In genomic region chr3:30503431-30503830, GRCh38 we compare ENCODE assay signal across 24 cellular contexts.
DNase-seq lines count a peak whose midpoint lies in the region; ATAC-seq lines count a peak whose summit lies in the region.
"Had no signal": no experiment of that assay in that cellular context is flagged by ENCODE, and none has a peak within 500 bp of the region (broad histone marks: within the 10 kb centered on the region; RNA-seq: fewer than 3 reads in every experiment).

No MANE protein-coding gene starts in this region.

- H3K27ac ChIP-seq in SJCRH30, result no peak overlapping the region
- H3K27ac ChIP-seq: BLaER1 treated with 17β-estradiol and CSF1 and Interleukin-3, amounts not matched to agents 10 nM and 100 nM; dorsolateral prefrontal cortex had no signal

- no peaks in the 10 kb centered on the region for H3K27me3 ChIP-seq in SJCRH30
- H3K27me3 ChIP-seq: BLaER1 treated with 17β-estradiol and CSF1 and Interleukin-3, amounts not matched to agents 10 nM and 100 nM; dorsolateral prefrontal cortex had no signal

- H3K27me3 Mint-ChIP-seq in activated naive CD4-positive, alpha-beta T cell treated with anti-CD3 and anti-CD28 coated beads for 36 hours (ENCODE audit: low read depth), result no peaks in the 10 kb centered on the region
- no peaks in the 10 kb centered on the region for H3K27me3 Mint-ChIP-seq in dendritic cell treated with granulocyte-macrophage colony-stimulating factor and Interleukin-4, amounts not matched to agents 40 ng/mL and 50 ng/mL, for 4 days
- H3K27me3 Mint-ChIP-seq in stimulated activated memory B cell treated with anti-CD40 and anti-IgM and Interleukin-4, amounts not matched to agents 10 μg/mL and 1 μg/mL and 100 μg/mL, for 72 hours, result no peaks in the 10 kb centered on the region
- no peaks in the 10 kb centered on the region for H3K27me3 Mint-ChIP-seq in activated CD8-positive, alpha-beta memory T cell treated with anti-CD3 and anti-CD28 coated beads, Interleukin-2, amount 10 ng/mL, durations not matched to agents 7 days and 5 days
- H3K27me3 Mint-ChIP-seq: activated CD4-positive, alpha-beta T cell treated with anti-CD3 and anti-CD28 coated beads, Interleukin-2, amount 10 ng/mL, durations not matched to agents 7 days and 5 days; progenitor cell of endocrine pancreas had no signal

- no peaks in the 10 kb centered on the region for H3K9me3 ChIP-seq in SJCRH30 (replicated peaks)

- no peak overlapping the region for H3K4me3 ChIP-seq in SJCRH30
- H3K4me3 ChIP-seq: BLaER1 treated with 17β-estradiol and CSF1 and Interleukin-3, amounts not matched to agents 10 nM and 100 nM; dorsolateral prefrontal cortex had no signal

- H3K36me3 ChIP-seq in SJCRH30, result no peaks in the 10 kb centered on the region
- H3K36me3 ChIP-seq: BLaER1 treated with 17β-estradiol and CSF1 and Interleukin-3, amounts not matched to agents 10 nM and 100 nM had no signal

- H3K9me3 Mint-ChIP-seq in activated naive CD4-positive, alpha-beta T cell treated with anti-CD3 and anti-CD28 coated beads for 36 hours, result no peaks in the 10 kb centered on the region
- H3K9me3 Mint-ChIP-seq in dendritic cell treated with granulocyte-macrophage colony-stimulating factor and Interleukin-4, amounts not matched to agents 40 ng/mL and 50 ng/mL, for 4 days, result no peaks in the 10 kb centered on the region
- no peaks in the 10 kb centered on the region for H3K9me3 Mint-ChIP-seq in stimulated activated memory B cell treated with anti-CD40 and anti-IgM and Interleukin-4, amounts not matched to agents 10 μg/mL and 1 μg/mL and 100 μg/mL, for 72 hours
- H3K9me3 Mint-ChIP-seq in activated CD8-positive, alpha-beta memory T cell treated with anti-CD3 and anti-CD28 coated beads, Interleukin-2, amount 10 ng/mL, durations not matched to agents 7 days and 5 days (ENCODE audit: low read depth), result peaks cover 2% of the 10 kb centered on the region
- H3K9me3 Mint-ChIP-seq: central memory CD8-positive, alpha-beta T cell had no signal

- CTCF ChIA-PET in activated naive CD4-positive, alpha-beta T cell treated with anti-CD3 and anti-CD28 coated beads for 36 hours (lab: Charles Lee), result interaction anchor here (1.1 to 1.4 kb wide), 2 partner anchors 68 to 190 kb away, joined by 3 to 5 read pairs; no protein-coding TSS in a partner anchor
- CTCF ChIA-PET in activated CD8-positive, alpha-beta memory T cell treated with anti-CD3 and anti-CD28 coated beads, Interleukin-2, amount 10 ng/mL, durations not matched to agents 7 days and 5 days (lab: Charles Lee), result no interaction called here

- H3K27ac Mint-ChIP-seq in activated naive CD4-positive, alpha-beta T cell treated with anti-CD3 and anti-CD28 coated beads for 36 hours, result peak overlapping the region; percentile 28
- H3K27ac Mint-ChIP-seq in dendritic cell treated with granulocyte-macrophage colony-stimulating factor and Interleukin-4, amounts not matched to agents 40 ng/mL and 50 ng/mL, for 4 days, result peak overlapping the region; percentile 57
- peak overlapping the region; percentile 93 for H3K27ac Mint-ChIP-seq in stimulated activated memory B cell treated with anti-CD40 and anti-IgM and Interleukin-4, amounts not matched to agents 10 μg/mL and 1 μg/mL and 100 μg/mL, for 72 hours
- H3K27ac Mint-ChIP-seq in activated CD8-positive, alpha-beta memory T cell treated with anti-CD3 and anti-CD28 coated beads, Interleukin-2, amount 10 ng/mL, durations not matched to agents 7 days and 5 days, result no peak overlapping the region
- H3K27ac Mint-ChIP-seq: activated CD4-positive, alpha-beta T cell treated with anti-CD3 and anti-CD28 coated beads, Interleukin-2, amount 10 ng/mL, durations not matched to agents 7 days and 5 days; activated naive CD4-positive, alpha-beta T cell treated with anti-CD3 and anti-CD28 coated beads, Interleukin-2, amount 10 ng/mL, durations not matched to agents 7 days and 5 days; progenitor cell of endocrine pancreas; T-helper 1 cell treated with Interleukin-12 subunit alpha and Interleukin-12 subunit beta and Interleukin-4 antibody, amounts not matched to agents 30 μg/mL and 1 μg/mL, for 36 hours had no signal

- intact Hi-C loops in activated naive CD4-positive, alpha-beta T cell treated with anti-CD3 and anti-CD28 coated beads for 36 hours (cut with micrococcal nuclease), result loop anchor here (1.0 to 2.0 kb wide), 3 partner anchors 28 to 157 kb away; no protein-coding TSS in a partner anchor
- intact Hi-C loops in dendritic cell treated with granulocyte-macrophage colony-stimulating factor and Interleukin-4, amounts not matched to agents 40 ng/mL and 50 ng/mL, for 4 days (cut with micrococcal nuclease), result no loop called here

- no peaks in the 10 kb centered on the region for H3K36me3 Mint-ChIP-seq in activated naive CD4-positive, alpha-beta T cell treated with anti-CD3 and anti-CD28 coated beads for 36 hours (ENCODE audit: low read depth)
- no peaks in the 10 kb centered on the region for H3K36me3 Mint-ChIP-seq in dendritic cell treated with granulocyte-macrophage colony-stimulating factor and Interleukin-4, amounts not matched to agents 40 ng/mL and 50 ng/mL, for 4 days (ENCODE audit: low read depth)
- H3K36me3 Mint-ChIP-seq in stimulated activated memory B cell treated with anti-CD40 and anti-IgM and Interleukin-4, amounts not matched to agents 10 μg/mL and 1 μg/mL and 100 μg/mL, for 72 hours, result no peaks in the 10 kb centered on the region
- peaks cover 5% of the 10 kb centered on the region for H3K36me3 Mint-ChIP-seq in activated CD8-positive, alpha-beta memory T cell treated with anti-CD3 and anti-CD28 coated beads, Interleukin-2, amount 10 ng/mL, durations not matched to agents 7 days and 5 days
- H3K36me3 Mint-ChIP-seq: activated naive CD4-positive, alpha-beta T cell treated with anti-CD3 and anti-CD28 coated beads, Interleukin-2, amount 10 ng/mL, durations not matched to agents 7 days and 5 days had no signal

- peaks cover 30% of the 10 kb centered on the region for H3K4me1 Mint-ChIP-seq in activated naive CD4-positive, alpha-beta T cell treated with anti-CD3 and anti-CD28 coated beads for 36 hours (ENCODE audit: low read depth)
- H3K4me1 Mint-ChIP-seq in dendritic cell treated with granulocyte-macrophage colony-stimulating factor and Interleukin-4, amounts not matched to agents 40 ng/mL and 50 ng/mL, for 4 days (ENCODE audit: low read depth), result peaks cover 60% of the 10 kb centered on the region
- peaks cover 68% of the 10 kb centered on the region for H3K4me1 Mint-ChIP-seq in stimulated activated memory B cell treated with anti-CD40 and anti-IgM and Interleukin-4, amounts not matched to agents 10 μg/mL and 1 μg/mL and 100 μg/mL, for 72 hours
- peaks cover 37% of the 10 kb centered on the region for H3K4me1 Mint-ChIP-seq in activated CD8-positive, alpha-beta memory T cell treated with anti-CD3 and anti-CD28 coated beads, Interleukin-2, amount 10 ng/mL, durations not matched to agents 7 days and 5 days

- H3K4me3 Mint-ChIP-seq in activated naive CD4-positive, alpha-beta T cell treated with anti-CD3 and anti-CD28 coated beads for 36 hours, result no peak overlapping the region
- H3K4me3 Mint-ChIP-seq in dendritic cell treated with granulocyte-macrophage colony-stimulating factor and Interleukin-4, amounts not matched to agents 40 ng/mL and 50 ng/mL, for 4 days, result no peak overlapping the region
- H3K4me3 Mint-ChIP-seq in stimulated activated memory B cell treated with anti-CD40 and anti-IgM and Interleukin-4, amounts not matched to agents 10 μg/mL and 1 μg/mL and 100 μg/mL, for 72 hours, result peak overlapping the region; percentile 60
- no peak overlapping the region for H3K4me3 Mint-ChIP-seq in activated CD8-positive, alpha-beta memory T cell treated with anti-CD3 and anti-CD28 coated beads, Interleukin-2, amount 10 ng/mL, durations not matched to agents 7 days and 5 days
- H3K4me3 Mint-ChIP-seq: activated CD4-positive, alpha-beta T cell treated with anti-CD3 and anti-CD28 coated beads, Interleukin-2, amount 10 ng/mL, durations not matched to agents 7 days and 5 days; activated naive CD4-positive, alpha-beta T cell treated with anti-CD3 and anti-CD28 coated beads, Interleukin-2, amount 10 ng/mL, durations not matched to agents 7 days and 5 days; central memory CD8-positive, alpha-beta T cell; T-helper 1 cell treated with Interleukin-12 subunit alpha and Interleukin-12 subunit beta and Interleukin-4 antibody, amounts not matched to agents 30 μg/mL and 1 μg/mL, for 36 hours had no signal

- DNase-seq in activated naive CD4-positive, alpha-beta T cell treated with anti-CD3 and anti-CD28 coated beads for 36 hours, result no peak
- no peak for DNase-seq in activated naive CD4-positive, alpha-beta T cell (lab: John Stamatoyannopoulos, UW)
- DNase-seq in NCI-H226 (peak; percentile 4), SJCRH30 (no peak), T1000 (lab: John Stamatoyannopoulos, UW) (no peak)
- DNase-seq in activated CD8-positive, alpha-beta memory T cell treated with anti-CD3 and anti-CD28 coated beads, Interleukin-2, amount 10 ng/mL, durations not matched to agents 7 days and 5 days, result no peak
- DNase-seq: ACHN; activated CD4-positive, alpha-beta T cell treated with anti-CD3 and anti-CD28 coated beads, Interleukin-2, amount 10 ng/mL, durations not matched to agents 7 days and 5 days; activated naive CD4-positive, alpha-beta T cell treated with anti-CD3 and anti-CD28 coated beads, Interleukin-2, amount 10 ng/mL, durations not matched to agents 7 days and 5 days; Calu3; DND-41; dorsolateral prefrontal cortex; H7; islet precursor cell; Karpas-422; NCI-H1694; NCI-H2171; NCI-H524 treated with DMSO at 0.1 percent for 48 hours had no signal

- ATAC-seq in stimulated activated memory B cell treated with anti-CD40 and anti-IgM and Interleukin-4, amounts not matched to agents 10 μg/mL and 1 μg/mL and 100 μg/mL, for 72 hours, result peak; percentile 46
- no peak for ATAC-seq in activated CD8-positive, alpha-beta memory T cell treated with anti-CD3 and anti-CD28 coated beads, Interleukin-2, amount 10 ng/mL, durations not matched to agents 7 days and 5 days

- H3K4me1 ChIP-seq in SJCRH30, result peaks cover 4% of the 10 kb centered on the region; the same call in 1 of the 2 replicates
